16 cellular contexts compared by ENCODE assay signal in genomic region chr15:81196576-81197254, GRCh38. TPM values are rescaled to one million over a fixed set of nuclear protein-coding genes. Genes with fewer than 3 reads are reported as not detected.
A peak's percentile ranks its signal among the peaks of the same experiment; 100 is the strongest.
DNase-seq lines count a peak whose midpoint lies in the region; ATAC-seq and TF ChIP-seq lines count a peak whose summit lies in the region.
"Had no signal": no experiment of that assay in that cellular context is flagged by ENCODE, and none has a peak within 500 bp of the region (broad histone marks: within the 10 kb centered on the region; RNA-seq: fewer than 3 reads in every experiment).

Gene IL16 (plus strand): TSS chr15:81196879. CDS start chr15:81225400, 28,521 bp downstream.

- intact Hi-C loops in activated naive CD4-positive, alpha-beta T cell treated with anti-CD3 and anti-CD28 coated beads for 36 hours (cut with micrococcal nuclease), result no loop called here
- intact Hi-C loops in activated T-helper 2 cell treated with anti-CD3 and anti-CD28 coated beads, Interferon-gamma antibody, Interleukin-2, Interleukin-4, amounts not matched to agents 10 μg/mL and 5 μg/mL and 100 μg/mL, durations not matched to agents 14 hours and 24 hours and 36 hours (cut with micrococcal nuclease), result no loop called here
- intact Hi-C loops in vagina (cut with DNase I), result no loop called here

- TF ChIP-seq CTCF in vagina (IDR thresholded peaks at IDR 0.05), result no peak

- H3K9me3 ChIP-seq in vagina, result no peaks in the 10 kb centered on the region

- H3K27ac Mint-ChIP-seq in activated naive CD4-positive, alpha-beta T cell treated with anti-CD3 and anti-CD28 coated beads for 36 hours, result no peak within 1 kb of the TSS
- no peak within 1 kb of the TSS for H3K27ac Mint-ChIP-seq in activated T-helper 2 cell treated with anti-CD3 and anti-CD28 coated beads, Interferon-gamma antibody, Interleukin-2, Interleukin-4, amounts not matched to agents 10 μg/mL and 5 μg/mL and 100 μg/mL, durations not matched to agents 14 hours and 24 hours and 36 hours
- H3K27ac Mint-ChIP-seq in naive B cell, result peak within 1 kb of the TSS in 2 of 6 donors; percentile 42 to 43
- H3K27ac Mint-ChIP-seq: HFFc6; stimulated activated naive CD8-positive, alpha-beta T cell treated with anti-CD3 and anti-CD28 coated beads, Interleukin-15, Interleukin-2, amounts not matched to agents 100 ng/mL and 50 ng/mL, for 24 hours had no signal

- no peaks in the 10 kb centered on the region for H3K36me3 Mint-ChIP-seq in activated naive CD4-positive, alpha-beta T cell treated with anti-CD3 and anti-CD28 coated beads for 36 hours (ENCODE audit: low read depth)
- no peaks in the 10 kb centered on the region for H3K36me3 Mint-ChIP-seq in activated T-helper 2 cell treated with anti-CD3 and anti-CD28 coated beads, Interferon-gamma antibody, Interleukin-2, Interleukin-4, amounts not matched to agents 10 μg/mL and 5 μg/mL and 100 μg/mL, durations not matched to agents 14 hours and 24 hours and 36 hours (ENCODE audit: low read depth)
- no peaks in the 10 kb centered on the region for H3K36me3 Mint-ChIP-seq in naive B cell

- H3K9me3 Mint-ChIP-seq in activated naive CD4-positive, alpha-beta T cell treated with anti-CD3 and anti-CD28 coated beads for 36 hours, result no peaks in the 10 kb centered on the region
- no peaks in the 10 kb centered on the region for H3K9me3 Mint-ChIP-seq in activated T-helper 2 cell treated with anti-CD3 and anti-CD28 coated beads, Interferon-gamma antibody, Interleukin-2, Interleukin-4, amounts not matched to agents 10 μg/mL and 5 μg/mL and 100 μg/mL, durations not matched to agents 14 hours and 24 hours and 36 hours
- H3K9me3 Mint-ChIP-seq in naive B cell, result peaks cover 0 to 2% (median 0%) of the 10 kb centered on the region in 7 donors
- H3K9me3 Mint-ChIP-seq: HFFc6; stimulated activated naive CD8-positive, alpha-beta T cell treated with anti-CD3 and anti-CD28 coated beads, Interleukin-15, Interleukin-2, amounts not matched to agents 100 ng/mL and 50 ng/mL, for 24 hours had no signal

- no peak for DNase-seq in activated naive CD4-positive, alpha-beta T cell treated with anti-CD3 and anti-CD28 coated beads for 36 hours
- DNase-seq in activated naive CD4-positive, alpha-beta T cell treated with Interleukin-2 at 50 U/mL for 16 hours, result no peak
- no peak for DNase-seq in activated T-helper 2 cell treated with anti-CD3 and anti-CD28 coated beads, Interferon-gamma antibody, Interleukin-2, Interleukin-4, amounts not matched to agents 10 μg/mL and 5 μg/mL and 100 μg/mL, durations not matched to agents 14 hours and 24 hours and 36 hours (ENCODE audit: low spot score)
- DNase-seq in naive B cell (no peak), vagina (ENCODE audit: extremely low spot score in 2 of 2) (no peak), OCI-M2 (lab: John Stamatoyannopoulos, UW; ENCODE audit: unreplicated experiment) (no peak)
- DNase-seq: cortex of kidney, DMS 273 treated with DMSO at 0.1 percent for 48 hours, HFFc6, NCI-H1930, T-helper 9 cell had no signal

- H3K4me3 ChIP-seq in vagina, result no peak within 1 kb of the TSS
- H3K4me3 ChIP-seq: hepatocyte, skin epidermis had no signal

- TF ChIP-seq POLR2A in vagina (IDR thresholded peaks at IDR 0.05), result no peak

- CTCF ChIA-PET in activated naive CD4-positive, alpha-beta T cell treated with anti-CD3 and anti-CD28 coated beads for 36 hours (lab: Charles Lee), result interaction anchor here (1.6 kb wide), 1 partner anchor 70 kb away, joined by 4 read pairs; no protein-coding TSS in a partner anchor

- peaks cover 4% of the 10 kb centered on the region for H3K4me1 ChIP-seq in vagina

- no peak within 1 kb of the TSS for H3K27ac ChIP-seq in vagina
- H3K27ac ChIP-seq: hepatocyte had no signal

- no peak within 1 kb of the TSS for H3K4me3 Mint-ChIP-seq in activated naive CD4-positive, alpha-beta T cell treated with anti-CD3 and anti-CD28 coated beads for 36 hours
- H3K4me3 Mint-ChIP-seq in activated T-helper 2 cell treated with anti-CD3 and anti-CD28 coated beads, Interferon-gamma antibody, Interleukin-2, Interleukin-4, amounts not matched to agents 10 μg/mL and 5 μg/mL and 100 μg/mL, durations not matched to agents 14 hours and 24 hours and 36 hours (ENCODE audit: low read depth), result no peak within 1 kb of the TSS
- H3K4me3 Mint-ChIP-seq in naive B cell, result no peak within 1 kb of the TSS
- H3K4me3 Mint-ChIP-seq: HFFc6; stimulated activated naive CD8-positive, alpha-beta T cell treated with anti-CD3 and anti-CD28 coated beads, Interleukin-15, Interleukin-2, amounts not matched to agents 100 ng/mL and 50 ng/mL, for 24 hours had no signal

- no peaks in the 10 kb centered on the region for H3K27me3 ChIP-seq in vagina

- H3K36me3 ChIP-seq in vagina, result no peaks in the 10 kb centered on the region

- no peaks in the 10 kb centered on the region for H3K4me1 Mint-ChIP-seq in activated naive CD4-positive, alpha-beta T cell treated with anti-CD3 and anti-CD28 coated beads for 36 hours (ENCODE audit: low read depth)
- no peaks in the 10 kb centered on the region for H3K4me1 Mint-ChIP-seq in activated T-helper 2 cell treated with anti-CD3 and anti-CD28 coated beads, Interferon-gamma antibody, Interleukin-2, Interleukin-4, amounts not matched to agents 10 μg/mL and 5 μg/mL and 100 μg/mL, durations not matched to agents 14 hours and 24 hours and 36 hours (ENCODE audit: low read depth)
- H3K4me1 Mint-ChIP-seq in naive B cell, result peaks cover 2 to 9% (median 4%) of the 10 kb centered on the region in 3 donors

- H3K27me3 Mint-ChIP-seq in activated naive CD4-positive, alpha-beta T cell treated with anti-CD3 and anti-CD28 coated beads for 36 hours (ENCODE audit: low read depth), result peaks cover 4% of the 10 kb centered on the region
- peaks cover 9% of the 10 kb centered on the region for H3K27me3 Mint-ChIP-seq in activated T-helper 2 cell treated with anti-CD3 and anti-CD28 coated beads, Interferon-gamma antibody, Interleukin-2, Interleukin-4, amounts not matched to agents 10 μg/mL and 5 μg/mL and 100 μg/mL, durations not matched to agents 14 hours and 24 hours and 36 hours (ENCODE audit: low read depth)
- H3K27me3 Mint-ChIP-seq in naive B cell, result peaks cover 10 to 36% (median 31%) of the 10 kb centered on the region in 3 donors

- ATAC-seq in naive B cell (ENCODE audit: low read depth in 2 of 2), result no peak
- no peak for ATAC-seq in esophagus mucosa
- no peak for ATAC-seq in GM21367 (IDR thresholded peaks at IDR 0.05; ENCODE audit: unreplicated experiment)

RNA-seq across cellular contexts. Expression of gene IL16, which starts in this region (rescaled TPM):
- 10 to 100 TPM; 36.4 to 38.8 TPM for total RNA-seq in activated naive CD4-positive, alpha-beta T cell treated with anti-CD3 and anti-CD28 coated beads for 36 hours
- 42.3 and 42.8 TPM in 2 replicates for total RNA-seq in activated T-helper 2 cell treated with anti-CD3 and anti-CD28 coated beads, Interferon-gamma antibody, Interleukin-2, Interleukin-4, amounts not matched to agents 10 μg/mL and 5 μg/mL and 100 μg/mL, durations not matched to agents 14 hours and 24 hours and 36 hours
- 100 to 1,000 TPM; 146 to 315 (median 222) TPM for polyA plus RNA-seq in naive B cell (ENCODE audit: low read depth in 6 of 6)
- 19.9 TPM for total RNA-seq in vagina
- total RNA-seq in esophagus mucosa, result 2.7 TPM
- total RNA-seq: HFFc6 had no signal
